Comparison of ENCODE assay signal across 1 cellular context in the genomic region with DNA sequence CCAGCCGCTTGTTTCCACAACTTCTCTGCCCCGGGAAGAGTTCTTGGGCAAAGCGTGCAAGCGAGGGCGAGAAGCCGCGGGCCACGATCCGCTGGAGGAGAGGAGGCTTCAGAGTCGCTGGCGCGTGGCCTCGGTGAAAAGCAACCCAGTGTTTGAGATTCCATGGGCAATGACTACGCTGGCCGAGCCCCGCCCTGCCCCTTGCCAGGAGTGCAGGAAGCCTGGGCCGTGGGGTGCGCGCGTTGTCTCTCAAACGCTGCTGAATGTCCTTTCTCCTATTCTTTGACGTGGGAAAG.
TF ChIP-seq lines count a peak whose summit lies in the region.

No MANE protein-coding gene starts in this region.

TF ChIP-seq in neural cell, 6 proteins besides CTCF, POLR2A, EP300 and RAD21 (continued from another document):
- TF ChIP-seq, protein P1, sequence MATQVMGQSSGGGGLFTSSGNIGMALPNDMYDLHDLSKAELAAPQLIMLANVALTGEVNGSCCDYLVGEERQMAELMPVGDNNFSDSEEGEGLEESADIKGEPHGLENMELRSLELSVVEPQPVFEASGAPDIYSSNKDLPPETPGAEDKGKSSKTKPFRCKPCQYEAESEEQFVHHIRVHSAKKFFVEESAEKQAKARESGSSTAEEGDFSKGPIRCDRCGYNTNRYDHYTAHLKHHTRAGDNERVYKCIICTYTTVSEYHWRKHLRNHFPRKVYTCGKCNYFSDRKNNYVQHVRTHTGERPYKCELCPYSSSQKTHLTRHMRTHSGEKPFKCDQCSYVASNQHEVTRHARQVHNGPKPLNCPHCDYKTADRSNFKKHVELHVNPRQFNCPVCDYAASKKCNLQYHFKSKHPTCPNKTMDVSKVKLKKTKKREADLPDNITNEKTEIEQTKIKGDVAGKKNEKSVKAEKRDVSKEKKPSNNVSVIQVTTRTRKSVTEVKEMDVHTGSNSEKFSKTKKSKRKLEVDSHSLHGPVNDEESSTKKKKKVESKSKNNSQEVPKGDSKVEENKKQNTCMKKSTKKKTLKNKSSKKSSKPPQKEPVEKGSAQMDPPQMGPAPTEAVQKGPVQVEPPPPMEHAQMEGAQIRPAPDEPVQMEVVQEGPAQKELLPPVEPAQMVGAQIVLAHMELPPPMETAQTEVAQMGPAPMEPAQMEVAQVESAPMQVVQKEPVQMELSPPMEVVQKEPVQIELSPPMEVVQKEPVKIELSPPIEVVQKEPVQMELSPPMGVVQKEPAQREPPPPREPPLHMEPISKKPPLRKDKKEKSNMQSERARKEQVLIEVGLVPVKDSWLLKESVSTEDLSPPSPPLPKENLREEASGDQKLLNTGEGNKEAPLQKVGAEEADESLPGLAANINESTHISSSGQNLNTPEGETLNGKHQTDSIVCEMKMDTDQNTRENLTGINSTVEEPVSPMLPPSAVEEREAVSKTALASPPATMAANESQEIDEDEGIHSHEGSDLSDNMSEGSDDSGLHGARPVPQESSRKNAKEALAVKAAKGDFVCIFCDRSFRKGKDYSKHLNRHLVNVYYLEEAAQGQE (IDR thresholded peaks at IDR 0.05; ENCODE audit: borderline replicate concordance), result no peak
- TF ChIP-seq MXI1 (conservative IDR thresholded peaks at IDR 0.05; ENCODE audit: poor library complexity, severe bottlenecking) (no peak), EZH2 (IDR thresholded peaks at IDR 0.05; ENCODE audit: borderline replicate concordance, insufficient read depth, low read length, poor library complexity, severe bottlenecking) (no peak)
TF ChIP-seq in neural cell: peak in this region for 0.
